Comparison of ENCODE assay signal across 20 cellular contexts in genomic region chr11:56545531-56545930, GRCh38. TPM values are rescaled to one million over a fixed set of nuclear protein-coding genes. Genes with fewer than 3 reads are reported as not detected.
DNase-seq lines count a peak whose midpoint lies in the region; ATAC-seq and TF ChIP-seq lines count a peak whose summit lies in the region.
"Had no signal": no experiment of that assay in that cellular context is flagged by ENCODE, and none has a peak within 500 bp of the region (broad histone marks: within the 10 kb centered on the region; RNA-seq: fewer than 3 reads in every experiment).

No MANE protein-coding gene starts in this region.

- TF ChIP-seq POLR2A in ovary (IDR thresholded peaks at IDR 0.05), result no peak

- no peaks in the 10 kb centered on the region for H3K36me3 ChIP-seq in mucosa of descending colon (ENCODE audit: low read depth)
- no peaks in the 10 kb centered on the region for H3K36me3 ChIP-seq in ovary
- H3K36me3 ChIP-seq: BE2C, BLaER1 had no signal

- WGBS in ovary, 3 donors, result 84 to 88% (median 85%) methylated on average over 6 of the region's 6 CpGs

- peak; percentile 82 for ATAC-seq in mucosa of descending colon
- ATAC-seq: CD8-positive, alpha-beta T cell had no signal

- TF ChIP-seq CTCF in VCaP (conservative IDR thresholded peaks at IDR 0.05) (no peak), mucosa of descending colon (IDR thresholded peaks at IDR 0.05) (no peak), ovary (IDR thresholded peaks at IDR 0.05) (no peak)

- DNase-seq in HT-29 (ENCODE audit: low spot score) (peak; percentile 61), mucosa of descending colon (peak in 1 of 3 donors; percentile 26), cortex of kidney (lab: John Stamatoyannopoulos, UW) (no peak), NCI-H510A (lab: John Stamatoyannopoulos, UW) (no peak), head of caudate nucleus (no peak), ovary (no peak)
- DNase-seq: 8988T; ACHN; BE2C; C1 segment of cervical spinal cord; Caco-2; Calu3; CD4-positive, alpha-beta T cell; CD8-positive, alpha-beta T cell; DMS79 treated with DMSO at 0.1 percent for 48 hours; GF-D8 had no signal

- intact Hi-C loops in mucosa of descending colon (cut with DNase I, micrococcal nuclease) (no loop called here), head of caudate nucleus (cut with DNase I) (no loop called here), ovary (cut with DNase I) (no loop called here)

- no peaks in the 10 kb centered on the region for H3K27me3 ChIP-seq in ovary
- H3K27me3 ChIP-seq: BE2C, BLaER1 had no signal

- H3K4me3 ChIP-seq in mucosa of descending colon (no peak overlapping the region), ovary (no peak overlapping the region)
- H3K4me3 ChIP-seq: BLaER1 had no signal

- H3K27ac ChIP-seq in VCaP, result peak overlapping the region; percentile 80
- no peak overlapping the region for H3K27ac ChIP-seq in ovary
- H3K27ac ChIP-seq: BLaER1 had no signal

- H3K9me3 ChIP-seq in mucosa of descending colon (no peaks in the 10 kb centered on the region), ovary (no peaks in the 10 kb centered on the region)
- H3K9me3 ChIP-seq: BE2C, BLaER1, Caco-2 had no signal

- TF ChIP-seq EP300 in ovary (IDR thresholded peaks at IDR 0.05), result no peak

- no peaks in the 10 kb centered on the region for H3K4me1 ChIP-seq in mucosa of descending colon (ENCODE audit: low read depth)
- no peaks in the 10 kb centered on the region for H3K4me1 ChIP-seq in ovary (ENCODE audit: insufficient read depth)
- H3K4me1 ChIP-seq: BE2C, BLaER1, Caco-2 had no signal

RNA-seq across cellular contexts. Expression of gene OR5M11, which starts 2.5 kb away (rescaled TPM):
- total RNA-seq in HT-29 (2014; rRNA removed; shearing (Covaris generic)), result not detected in 2 replicates
- total RNA-seq in mucosa of descending colon, result not detected
- total RNA-seq in ovary, result not detected
- not detected for polyA plus RNA-seq in ovary
- total RNA-seq: A673; Caco-2; Calu3; CD4-positive, alpha-beta T cell; CD8-positive, alpha-beta T cell had no signal
- polyA plus RNA-seq: AG04450 had no signal

RNA-seq across cellular contexts. Expression of gene OR5M10, which starts 32.0 kb away (rescaled TPM):
- total RNA-seq in HT-29 (2014; rRNA removed; shearing (Covaris generic)), result not detected in 2 replicates
- total RNA-seq in mucosa of descending colon, result not detected
- total RNA-seq in ovary, result not detected
- polyA plus RNA-seq in ovary, result not detected
- total RNA-seq: A673; Caco-2; Calu3; CD4-positive, alpha-beta T cell; CD8-positive, alpha-beta T cell had no signal
- polyA plus RNA-seq: AG04450 had no signal

RNA-seq across cellular contexts. Expression of gene OR5M8, which starts 54.4 kb away (rescaled TPM):
- total RNA-seq in HT-29 (2014; rRNA removed; shearing (Covaris generic)), result not detected in 2 replicates
- total RNA-seq in mucosa of descending colon (not detected), ovary (not detected)
- not detected for polyA plus RNA-seq in ovary
- total RNA-seq: A673; Caco-2; Calu3; CD4-positive, alpha-beta T cell; CD8-positive, alpha-beta T cell had no signal
- polyA plus RNA-seq: AG04450 had no signal
